Comparison of ENCODE assay signal across 13 cellular contexts in the genomic region with DNA sequence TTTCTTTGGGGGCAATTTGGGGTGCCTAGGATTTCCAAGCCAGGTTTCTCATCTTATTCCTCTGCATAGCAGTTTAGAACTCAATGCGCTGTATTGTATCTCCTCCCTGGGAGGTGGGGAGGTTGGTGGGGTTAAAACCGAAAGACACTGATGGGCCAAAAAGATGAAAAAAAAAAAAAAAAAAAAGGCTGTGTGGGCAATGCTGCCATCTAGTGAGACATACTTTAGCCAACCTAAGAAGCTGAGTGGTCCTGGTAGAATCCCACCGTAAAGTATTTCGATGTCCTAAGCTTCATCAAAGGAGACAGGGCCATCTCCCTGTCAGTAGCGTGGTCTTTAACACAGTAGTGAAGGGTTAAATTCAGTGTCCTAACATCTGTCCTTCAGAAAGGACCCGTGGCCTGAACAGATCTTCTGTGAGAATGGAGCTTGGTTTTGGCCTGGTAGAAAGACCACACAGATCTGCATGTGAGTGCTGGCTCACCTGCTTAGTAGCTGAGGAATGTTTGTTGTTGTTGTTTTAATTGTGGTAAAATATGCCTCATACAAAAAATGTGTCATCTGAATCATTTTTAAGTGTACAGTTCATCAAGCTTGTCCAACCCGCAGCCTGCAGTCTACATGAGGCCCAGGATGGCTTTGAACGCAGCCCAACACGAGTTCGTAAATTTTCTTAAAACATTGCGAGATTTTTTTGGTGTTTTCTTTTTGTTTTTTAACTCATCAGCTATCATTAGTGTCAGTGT.
DNase-seq lines count a peak whose midpoint lies in the region; ATAC-seq and TF ChIP-seq lines count a peak whose summit lies in the region.
"Had no signal": no experiment of that assay in that cellular context is flagged by ENCODE, and none has a peak within 500 bp of the region (broad histone marks: within the 10 kb centered on the region; RNA-seq: fewer than 3 reads in every experiment).

No MANE protein-coding gene starts in this region.

- TF ChIP-seq CTCF in activated CD8-positive, alpha-beta T cell treated with anti-CD3 and anti-CD28 coated beads for 36 hours (IDR thresholded peaks at IDR 0.05) = peak; percentile 49
- TF ChIP-seq CTCF in OCI-LY1 (IDR thresholded peaks at IDR 0.05; ENCODE audit: low read length) = peak; percentile 47; the same call in 1 of the 2 replicates
- peak; percentile 35 for TF ChIP-seq CTCF in fibroblast of mammary gland (conservative IDR thresholded peaks at IDR 0.05; ENCODE audit: control insufficient read depth, insufficient read depth, low read depth, low read length)
- peak; percentile 34 for TF ChIP-seq CTCF in smooth muscle cell (IDR thresholded peaks at IDR 0.05; ENCODE audit: borderline replicate concordance, insufficient read depth, poor library complexity, severe bottlenecking)
- TF ChIP-seq CTCF in mammary epithelial cell (conservative IDR thresholded peaks at IDR 0.05 in 1 of 2, IDR thresholded peaks at IDR 0.05 in 1 of 2; ENCODE audit: extremely low read depth in 1 of 2, insufficient read depth in 1 of 2, low read depth in 1 of 2, low read length in 2 of 2) = no peak

- no peaks in the 10 kb centered on the region for H3K9me3 Mint-ChIP-seq in activated CD8-positive, alpha-beta T cell treated with anti-CD3 and anti-CD28 coated beads for 36 hours
- H3K9me3 Mint-ChIP-seq in activated CD8-positive, alpha-beta T cell treated with anti-CD3 and anti-CD28 coated beads, Interleukin-2, amount 10 ng/mL, durations not matched to agents 7 days and 5 days (ENCODE audit: insufficient read depth) = no peaks in the 10 kb centered on the region

- WGBS in smooth muscle cell (ENCODE audit: low lambda C conversion rate) = 85% methylated on average over 11 of the region's 11 CpGs
- WGBS in mammary epithelial cell (ENCODE audit: low coverage, missing lambda C conversion rate) = 70% methylated on average over 9 of the region's 11 CpGs

- no peak overlapping the region for H3K27ac Mint-ChIP-seq in activated CD8-positive, alpha-beta T cell treated with anti-CD3 and anti-CD28 coated beads for 36 hours
- no peak overlapping the region for H3K27ac Mint-ChIP-seq in activated CD8-positive, alpha-beta T cell treated with anti-CD3 and anti-CD28 coated beads, Interleukin-2, amount 10 ng/mL, durations not matched to agents 7 days and 5 days

- H3K79me2 ChIP-seq in OCI-LY1 (ENCODE audit: insufficient read depth, low read length) = no peaks in the 10 kb centered on the region
- H3K79me2 ChIP-seq in smooth muscle cell (ENCODE audit: low read depth) = peaks cover 4% of the 10 kb centered on the region
- H3K79me2 ChIP-seq in mammary epithelial cell (ENCODE audit: insufficient read depth, low read length) = no peaks in the 10 kb centered on the region

- H3K36me3 Mint-ChIP-seq in activated CD8-positive, alpha-beta T cell treated with anti-CD3 and anti-CD28 coated beads for 36 hours (ENCODE audit: low read depth) = no peaks in the 10 kb centered on the region
- H3K36me3 Mint-ChIP-seq in activated CD8-positive, alpha-beta T cell treated with anti-CD3 and anti-CD28 coated beads, Interleukin-2, amount 10 ng/mL, durations not matched to agents 7 days and 5 days (ENCODE audit: low read depth) = no peaks in the 10 kb centered on the region

- no peak overlapping the region for H3K27ac ChIP-seq in OCI-LY1 (ENCODE audit: low read depth, low read length, poor library complexity, severe bottlenecking)
- peak overlapping the region; percentile 18 for H3K27ac ChIP-seq in smooth muscle cell (ENCODE audit: low read depth)
- no peak overlapping the region for H3K27ac ChIP-seq in mammary epithelial cell (ENCODE audit: insufficient read depth, low read depth, low read length)
- H3K27ac ChIP-seq: BLaER1 had no signal

- H3K27me3 ChIP-seq in OCI-LY1 (ENCODE audit: insufficient read depth, low read length) (no peaks in the 10 kb centered on the region), smooth muscle cell (ENCODE audit: low read depth) (no peaks in the 10 kb centered on the region), mammary epithelial cell (ENCODE audit: insufficient read depth, low read length) (no peaks in the 10 kb centered on the region)
- H3K27me3 ChIP-seq: BLaER1 had no signal

- BruUV-seq in mammary epithelial cell (replicated peaks; lab: Mats Ljungman, UMichigan) = no TSS peak

- CTCF ChIA-PET in activated CD8-positive, alpha-beta T cell treated with anti-CD3 and anti-CD28 coated beads for 36 hours (lab: Charles Lee) = interaction anchor here (0.7 to 2.3 kb wide), 8 partner anchors 10 to 504 kb away, joined by 3 to 16 read pairs (median 4); a partner anchor contains a TSS
- CTCF ChIA-PET in activated CD8-positive, alpha-beta T cell treated with anti-CD3 and anti-CD28 coated beads, Interleukin-2, amount 10 ng/mL, durations not matched to agents 7 days and 5 days (lab: Charles Lee) = interaction anchor here (0.7 to 2.6 kb wide), 4 partner anchors 17 to 232 kb away, joined by 3 to 27 read pairs (median 8); no protein-coding TSS in a partner anchor
- CTCF ChIA-PET in mammary epithelial cell (lab: Charles Lee; ENCODE audit: low non-redundant PET) = no interaction called here

- H3K36me3 ChIP-seq in OCI-LY1 (ENCODE audit: insufficient read depth, low read length) (no peaks in the 10 kb centered on the region), smooth muscle cell (ENCODE audit: low read depth) (no peaks in the 10 kb centered on the region), mammary epithelial cell (ENCODE audit: insufficient read depth, low read length) (no peaks in the 10 kb centered on the region)
- H3K36me3 ChIP-seq: BLaER1 had no signal

- DNase-seq in activated CD8-positive, alpha-beta T cell treated with anti-CD3 and anti-CD28 coated beads for 36 hours = peak; percentile 19
- DNase-seq in activated CD8-positive, alpha-beta T cell treated with anti-CD3 and anti-CD28 coated beads, Interleukin-2, amount 10 ng/mL, durations not matched to agents 7 days and 5 days = no peak
- DNase-seq in fibroblast of mammary gland (ENCODE audit: low read depth) = no peak
- DNase-seq in smooth muscle cell (lab: John Stamatoyannopoulos, UW; ENCODE audit: unreplicated experiment) = no peak
- no peak for DNase-seq in stimulated activated naive CD4-positive, alpha-beta T cell (lab: John Stamatoyannopoulos, UW)
- no peak for DNase-seq in mammary epithelial cell
- DNase-seq: activated naive CD4-positive, alpha-beta T cell; GOT3; NCI-H510A treated with DMSO at 0.1 percent for 48 hours; stimulated activated CD4-positive, alpha-beta T cell treated with anti-CD3 and anti-CD28 coated beads, Interleukin-2, amount 100 ng/mL, for 48 hours had no signal

- no peak for ATAC-seq in activated CD8-positive, alpha-beta T cell treated with anti-CD3 and anti-CD28 coated beads for 36 hours
- ATAC-seq in activated CD8-positive, alpha-beta T cell treated with anti-CD3 and anti-CD28 coated beads, Interleukin-2, amount 10 ng/mL, durations not matched to agents 7 days and 5 days = no peak
- no peak for ATAC-seq in GM21717 (IDR thresholded peaks at IDR 0.05; ENCODE audit: unreplicated experiment)

- H3K9me2 ChIP-seq in OCI-LY1 (ENCODE audit: low read depth, low read length) = no peaks in the 10 kb centered on the region

- H3K4me2 ChIP-seq in OCI-LY1 (ENCODE audit: low read length) = no peak overlapping the region
- H3K4me2 ChIP-seq in smooth muscle cell = peak overlapping the region; percentile 24
- H3K4me2 ChIP-seq in mammary epithelial cell (ENCODE audit: insufficient read depth, low read depth, low read length) = no peak overlapping the region
- H3K4me2 ChIP-seq: BLaER1 had no signal

- H3K27me3 Mint-ChIP-seq in activated CD8-positive, alpha-beta T cell treated with anti-CD3 and anti-CD28 coated beads for 36 hours = no peaks in the 10 kb centered on the region
- peaks cover 12% of the 10 kb centered on the region for H3K27me3 Mint-ChIP-seq in activated CD8-positive, alpha-beta T cell treated with anti-CD3 and anti-CD28 coated beads, Interleukin-2, amount 10 ng/mL, durations not matched to agents 7 days and 5 days (ENCODE audit: low read depth)

- in situ Hi-C loops in mammary epithelial cell (cut with MboI; ENCODE audit: low sequenced_read_pairs in 2 of 2) = no loop called here

- H3K4me1 ChIP-seq in OCI-LY1 (ENCODE audit: insufficient read depth, low read length, severe bottlenecking) = no peaks in the 10 kb centered on the region
- H3K4me1 ChIP-seq in smooth muscle cell (ENCODE audit: low read depth) = peaks cover 10% of the 10 kb centered on the region
- H3K4me1 ChIP-seq in mammary epithelial cell (ENCODE audit: insufficient read depth, low read length) = no peaks in the 10 kb centered on the region

- H3F3A ChIP-seq in OCI-LY1 (ENCODE audit: insufficient read depth, low read length) (no peaks in the 10 kb centered on the region), smooth muscle cell (ENCODE audit: low read depth) (peaks cover 30% of the 10 kb centered on the region)

- H3K9me3 ChIP-seq in OCI-LY1 (ENCODE audit: low read length) (no peaks in the 10 kb centered on the region), smooth muscle cell (replicated peaks; ENCODE audit: low read depth) (no peaks in the 10 kb centered on the region), mammary epithelial cell (replicated peaks; ENCODE audit: insufficient read depth, low read length) (no peaks in the 10 kb centered on the region)
- H3K9me3 ChIP-seq: BLaER1 had no signal

- no peak overlapping the region for H3K9ac ChIP-seq in OCI-LY1 (ENCODE audit: low read length)
- no peak overlapping the region for H3K9ac ChIP-seq in smooth muscle cell (ENCODE audit: low read depth)
- no peak overlapping the region for H3K9ac ChIP-seq in mammary epithelial cell (ENCODE audit: insufficient read depth, low read length)
- H3K9ac ChIP-seq: BLaER1 had no signal

- POLR2A ChIA-PET in activated CD8-positive, alpha-beta T cell treated with anti-CD3 and anti-CD28 coated beads for 36 hours (lab: Charles Lee) = interaction anchor here (1.0 kb wide), 1 partner anchor 80 kb away, joined by 3 read pairs; no protein-coding TSS in a partner anchor
- POLR2A ChIA-PET in activated CD8-positive, alpha-beta T cell treated with anti-CD3 and anti-CD28 coated beads, Interleukin-2, amount 10 ng/mL, durations not matched to agents 7 days and 5 days (lab: Charles Lee) = no interaction called here

- H3K4me3 ChIP-seq in OCI-LY1 (ENCODE audit: low read depth, low read length, poor library complexity, severe bottlenecking) (no peak overlapping the region), fibroblast of mammary gland (ENCODE audit: control insufficient read depth, low read depth, low read length) (no peak overlapping the region), smooth muscle cell (no peak overlapping the region), mammary epithelial cell (replicated peaks in 1 of 3; ENCODE audit: insufficient read depth in 1 of 3, low read depth in 2 of 3, low read length in 3 of 3) (no peak overlapping the region)
- H3K4me3 ChIP-seq: BLaER1 had no signal

- no peak overlapping the region for H3K4me3 Mint-ChIP-seq in activated CD8-positive, alpha-beta T cell treated with anti-CD3 and anti-CD28 coated beads for 36 hours
- no peak overlapping the region for H3K4me3 Mint-ChIP-seq in activated CD8-positive, alpha-beta T cell treated with anti-CD3 and anti-CD28 coated beads, Interleukin-2, amount 10 ng/mL, durations not matched to agents 7 days and 5 days

- dilution Hi-C loops in mammary epithelial cell (cut with HindIII; ENCODE audit: low sequenced_read_pairs) = loop anchor here (5.0 kb wide), 1 partner anchor 61 kb away; no protein-coding TSS in a partner anchor

- H3K4me1 Mint-ChIP-seq in activated CD8-positive, alpha-beta T cell treated with anti-CD3 and anti-CD28 coated beads for 36 hours (ENCODE audit: low read depth) = peaks cover 33% of the 10 kb centered on the region
- peaks cover 24% of the 10 kb centered on the region for H3K4me1 Mint-ChIP-seq in activated CD8-positive, alpha-beta T cell treated with anti-CD3 and anti-CD28 coated beads, Interleukin-2, amount 10 ng/mL, durations not matched to agents 7 days and 5 days (ENCODE audit: low read depth)

- intact Hi-C loops in activated CD8-positive, alpha-beta T cell treated with anti-CD3 and anti-CD28 coated beads for 36 hours (cut with micrococcal nuclease) = no loop called here
- intact Hi-C loops in mammary epithelial cell (cut with micrococcal nuclease) = no loop called here

- no peak overlapping the region for H2AFZ ChIP-seq in OCI-LY1 (ENCODE audit: low read length)
- no peak overlapping the region for H2AFZ ChIP-seq in smooth muscle cell (ENCODE audit: low read depth)
- H2AFZ ChIP-seq in mammary epithelial cell (ENCODE audit: low read depth, low read length) = no peak overlapping the region

- H4K20me1 ChIP-seq in OCI-LY1 (ENCODE audit: insufficient read depth, low read length) (no peaks in the 10 kb centered on the region), smooth muscle cell (ENCODE audit: low read depth) (peaks cover 55% of the 10 kb centered on the region), mammary epithelial cell (ENCODE audit: insufficient read depth, low read length) (no peaks in the 10 kb centered on the region)
- H4K20me1 ChIP-seq: BLaER1 had no signal

Comparison
In these comparisons a context has a peak if more than half of its experiments do, and no peak if none do; other contexts are left out.
1. CTCF ChIP-seq: peak in activated CD8-positive, alpha-beta T cell treated with anti-CD3 and anti-CD28 coated beads for 36 hours (single experiment), OCI-LY1 (single experiment), fibroblast of mammary gland (single experiment) and smooth muscle cell (single experiment); none in mammary epithelial cell (0 of 2).